ENCODE assay signal across 8 cellular contexts in the genomic region with DNA sequence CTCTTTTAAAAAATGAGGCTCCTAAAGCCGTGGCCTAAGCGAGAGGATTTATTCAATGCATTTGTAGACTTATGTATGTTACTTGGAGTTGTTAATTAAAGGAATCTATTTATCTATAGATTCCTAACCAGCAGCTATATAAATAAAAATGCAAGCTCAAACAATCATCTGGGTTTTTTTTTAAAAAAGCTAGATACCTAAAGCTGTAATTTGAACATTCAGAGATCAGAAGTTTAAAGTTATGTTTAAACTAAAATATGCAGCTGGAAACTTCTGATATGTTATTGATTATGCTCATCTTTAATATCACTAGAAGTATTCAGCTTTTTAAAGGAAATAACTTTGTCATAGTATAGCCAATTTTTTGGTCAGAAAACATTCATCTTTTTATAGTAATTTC. TPM values are rescaled to one million over a fixed set of nuclear protein-coding genes. Genes with fewer than 3 reads are reported as not detected.
A peak's percentile ranks its signal among the peaks of the same experiment; 100 is the strongest.
DNase-seq lines count a peak whose midpoint lies in the region; ATAC-seq and TF ChIP-seq lines count a peak whose summit lies in the region.

No MANE protein-coding gene starts in this region.

- intact Hi-C loops in heart right ventricle (cut with DNase I) (loop anchor here in 9 of 10 donors (2.0 to 10.0 kb wide), 10 partner anchors 61 to 1599 kb away; partner anchors contain the start of gene ETAA1 (in 1 of the 9)), Right ventricle myocardium inferior (cut with DNase I) (loop anchor here (2.0 to 10.0 kb wide), 5 partner anchors 61 to 1213 kb away; partner anchors contain the start of gene ETAA1), vagina (cut with DNase I) (no loop called here)

- peaks cover 92% of the 10 kb centered on the region for H3K27me3 Mint-ChIP-seq in endodermal cell (ENCODE audit: insufficient read depth)
- peaks cover 25 to 94% (median 66%) of the 10 kb centered on the region in 5 donors for H3K27me3 Mint-ChIP-seq in naive thymus-derived CD8-positive, alpha-beta T cell

- 6 to 7% methylated on average over 2 of the region's 2 CpGs for WGBS in heart right ventricle, 2 donors
- 8% methylated on average over 2 of the region's 2 CpGs; no CpG with 5 or more reads in 1 of the 2 experiments for WGBS in endodermal cell (ENCODE audit: insufficient coverage in 1 of 2, insufficient read length in 1 of 2), 2 experiments

- peak overlapping the region; percentile 39 to 87 (median 78) for H3K4me3 ChIP-seq in heart right ventricle
- H3K4me3 ChIP-seq in endodermal cell (ENCODE audit: low read length), result peak overlapping the region; percentile 97
- H3K4me3 ChIP-seq in vagina, result peak overlapping the region; percentile 72 to 77

- TF ChIP-seq POLR2A in vagina (IDR thresholded peaks at IDR 0.05), result no peak

- H3K27me3 ChIP-seq in heart right ventricle (peaks cover 0 to 98% (median 0%) of the 10 kb centered on the region in 7 donors), endodermal cell (ENCODE audit: control insufficient read depth, insufficient read depth, low read length, poor library complexity, severe bottlenecking) (peaks cover 57% of the 10 kb centered on the region), vagina (no peaks in the 10 kb centered on the region)

- peak overlapping the region; percentile 64 for H3K4me3 Mint-ChIP-seq in endodermal cell
- peak overlapping the region in 7 of 10 donors; percentile 71 to 89 (median 80) for H3K4me3 Mint-ChIP-seq in naive thymus-derived CD8-positive, alpha-beta T cell

- H3K27ac Mint-ChIP-seq in endodermal cell, result no peak overlapping the region
- H3K27ac Mint-ChIP-seq in naive thymus-derived CD8-positive, alpha-beta T cell, result no peak overlapping the region

- H3K27ac ChIP-seq in heart right ventricle (peak overlapping the region in 9 of 10 donors; percentile 74 to 95 (median 89)), endodermal cell (ENCODE audit: low read depth, low read length) (peak overlapping the region; percentile 89), vagina (peak overlapping the region; percentile 98)

- ATAC-seq in heart right ventricle (no peak), Right ventricle myocardium inferior (no peak), HG03460 (IDR thresholded peaks at IDR 0.05; ENCODE audit: unreplicated experiment) (no peak)
- ATAC-seq in naive thymus-derived CD8-positive, alpha-beta T cell, result no peak

- H3K9me3 ChIP-seq in heart right ventricle, result no peaks in the 10 kb centered on the region
- H3K9me3 ChIP-seq in endodermal cell (ENCODE audit: control insufficient read depth, low read length), result no peaks in the 10 kb centered on the region
- H3K9me3 ChIP-seq in vagina, result no peaks in the 10 kb centered on the region

- peak overlapping the region; percentile 71 for H3K9ac ChIP-seq in endodermal cell (ENCODE audit: extremely low read depth, low read length, poor library complexity, severe bottlenecking)

- H3K36me3 Mint-ChIP-seq in endodermal cell (ENCODE audit: low read depth), result no peaks in the 10 kb centered on the region
- peaks cover 0 to 5% (median 2%) of the 10 kb centered on the region in 3 donors for H3K36me3 Mint-ChIP-seq in naive thymus-derived CD8-positive, alpha-beta T cell

- DNase-seq in heart right ventricle (no peak), Right ventricle myocardium inferior (ENCODE audit: missing footprints) (no peak), endodermal cell (no peak), vagina (ENCODE audit: extremely low spot score in 2 of 2) (no peak), NCI-H2171 (lab: John Stamatoyannopoulos, UW) (no peak), GM10248 (ENCODE audit: extremely low spot score) (no peak)
- DNase-seq in naive thymus-derived CD8-positive, alpha-beta T cell, result no peak

- CTCF ChIA-PET in GM10248 (lab: Yijun Ruan, JAX), result no interaction called here

- H3K36me3 ChIP-seq in heart right ventricle, result no peaks in the 10 kb centered on the region
- no peaks in the 10 kb centered on the region for H3K36me3 ChIP-seq in endodermal cell (ENCODE audit: control insufficient read depth, insufficient read depth, low read length)
- H3K36me3 ChIP-seq in vagina, result peaks cover 0 to 6% of the 10 kb centered on the region in 2 donors

- peaks cover 44% of the 10 kb centered on the region for H3K4me1 Mint-ChIP-seq in endodermal cell
- H3K4me1 Mint-ChIP-seq in naive thymus-derived CD8-positive, alpha-beta T cell, result peaks cover 17 to 55% (median 48%) of the 10 kb centered on the region in 4 donors

- TF ChIP-seq CTCF in heart right ventricle (IDR thresholded peaks at IDR 0.05) (no peak), endodermal cell (conservative IDR thresholded peaks at IDR 0.05) (no peak), vagina (IDR thresholded peaks at IDR 0.05) (no peak), GM10248 (IDR thresholded peaks at IDR 0.05; ENCODE audit: control extremely low read depth, extremely low read depth, low read depth, missing control alignments) (no peak)

- POLR2A ChIA-PET in naive thymus-derived CD8-positive, alpha-beta T cell (lab: Charles Lee), result no interaction called here
- POLR2A ChIA-PET in GM10248 (lab: Yijun Ruan, JAX), result no interaction called here

- no peaks in the 10 kb centered on the region for H3K9me3 Mint-ChIP-seq in endodermal cell
- H3K9me3 Mint-ChIP-seq in naive thymus-derived CD8-positive, alpha-beta T cell, result peaks cover 0 to 10% (median 0%) of the 10 kb centered on the region in 9 donors

- H3K4me1 ChIP-seq in heart right ventricle (peaks cover 0 to 37% (median 3%) of the 10 kb centered on the region in 9 donors), endodermal cell (ENCODE audit: control insufficient read depth, insufficient read depth, low read length) (peaks cover 13% of the 10 kb centered on the region), vagina (peaks cover 12% of the 10 kb centered on the region)

RNA-seq across cellular contexts. Expression of gene MEIS1, which starts 1.0 kb away (rescaled TPM):
- 10 to 100 TPM; 24.8 to 63.8 (median 38.6) TPM for total RNA-seq in heart right ventricle
- 10 to 100 TPM; 28.5 to 44.9 TPM for polyA plus RNA-seq in heart right ventricle
- 40.1 TPM for total RNA-seq in Right ventricle myocardium inferior
- total RNA-seq in endodermal cell, result 1 to 10 TPM; 1.8 to 2.3 TPM
- 80.5 TPM for polyA plus RNA-seq in endodermal cell (2013, experiment 1 of 2)
- 81.9 TPM for polyA plus RNA-seq in endodermal cell (2013, experiment 2 of 2)
- not detected for total RNA-seq in naive thymus-derived CD8-positive, alpha-beta T cell
- not detected for polyA plus RNA-seq in naive thymus-derived CD8-positive, alpha-beta T cell
- 80.5 TPM for total RNA-seq in vagina

Comparison
In these comparisons a context has a peak if more than half of its experiments do, and no peak if none do; other contexts are left out.
1. RNA of gene MEIS1, which starts 1.0 kb away (total RNA-seq): 80.5 TPM in vagina (single experiment), 40.1 TPM in Right ventricle myocardium inferior (single experiment) and 24.8 to 63.8 TPM in heart right ventricle; 1.8 to 2.3 TPM in endodermal cell and not detected in naive thymus-derived CD8-positive, alpha-beta T cell; every median in the first group is over 4 times any median in the second.
2. Peak in every context shown above with its lines, with median percentiles within 50 percentile points of each other: H3K27ac ChIP-seq and H3K4me3 ChIP-seq.